23 cellular contexts compared by ENCODE assay signal in the genomic region with DNA sequence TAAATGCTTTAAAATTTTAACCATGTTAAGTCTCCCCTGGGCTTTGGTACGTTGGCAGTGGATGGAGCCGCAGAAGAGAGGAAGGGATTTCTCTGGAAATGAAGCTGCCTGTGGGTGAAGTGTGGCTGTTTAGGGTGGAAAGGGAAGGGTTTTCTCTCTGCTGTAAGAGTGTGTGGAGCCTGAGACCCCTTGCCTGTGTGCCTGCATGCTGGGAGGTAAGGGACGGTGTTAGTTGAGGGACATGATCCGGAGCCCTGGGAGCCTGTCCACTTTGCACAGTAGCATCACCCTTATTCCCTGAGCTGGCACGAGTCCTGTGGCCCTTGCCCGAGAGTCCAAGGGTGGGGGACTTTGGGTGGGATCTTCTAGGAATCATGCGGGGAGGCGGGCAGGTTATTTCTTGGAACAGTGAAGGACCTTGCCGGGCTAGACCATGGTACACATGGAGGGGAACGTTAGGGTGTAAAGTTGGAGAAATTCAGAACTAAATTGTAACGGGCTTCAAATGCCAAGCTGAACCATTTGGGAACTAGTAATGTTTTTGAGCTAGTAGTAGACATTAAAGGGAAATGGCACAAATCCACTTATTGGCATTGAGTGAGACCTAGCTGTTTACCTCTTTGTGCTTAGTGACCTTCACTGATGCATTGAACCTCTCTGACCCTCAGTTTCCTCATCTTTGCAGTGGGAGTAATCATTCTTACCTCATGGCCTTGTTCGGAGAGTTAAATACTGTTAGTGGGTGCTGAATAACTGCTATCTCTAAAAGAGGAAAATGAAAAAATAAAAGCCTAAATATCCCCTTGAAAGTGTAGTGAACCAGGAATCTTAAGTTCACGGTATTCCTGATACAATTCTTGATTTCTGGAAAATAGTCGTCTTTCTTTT. TPM values are rescaled to one million over a fixed set of nuclear protein-coding genes. Genes with fewer than 3 reads are reported as not detected.
DNase-seq lines count a peak whose midpoint lies in the region; ATAC-seq, FAIRE-seq and TF ChIP-seq lines count a peak whose summit lies in the region.
"Had no signal": no experiment of that assay in that cellular context is flagged by ENCODE, and none has a peak within 500 bp of the region (broad histone marks: within the 10 kb centered on the region; RNA-seq: fewer than 3 reads in every experiment).

No MANE protein-coding gene starts in this region.

- H3K4me1 ChIP-seq in DND-41 (ENCODE audit: insufficient read depth, low read length) (peaks cover 77% of the 10 kb centered on the region), OCI-LY1 (ENCODE audit: insufficient read depth, low read length, severe bottlenecking) (peaks cover 47% of the 10 kb centered on the region), esophagus muscularis mucosa (peaks cover 32 to 87% (median 79%) of the 10 kb centered on the region in 4 donors), gastrocnemius medialis (peaks cover 77 to 80% of the 10 kb centered on the region in 2 donors), small intestine (ENCODE audit: control insufficient read depth in 2 of 2, insufficient read depth in 1 of 2, low read depth in 1 of 2, low read length in 1 of 2) (peaks cover 1 to 15% of the 10 kb centered on the region in 2 donors)

- in situ Hi-C loops in gastrocnemius medialis (cut with MboI; ENCODE audit: low sequenced_read_pairs in 4 of 4), result loop anchor here in 3 of 4 donors (5.0 to 10.0 kb wide), 3 partner anchors 132 to 223 kb away; no protein-coding TSS in a partner anchor

- peaks cover 88% of the 10 kb centered on the region for H3K79me2 ChIP-seq in DND-41 (ENCODE audit: insufficient read depth, low read length)
- peaks cover 71% of the 10 kb centered on the region for H3K79me2 ChIP-seq in OCI-LY1 (ENCODE audit: insufficient read depth, low read length)

- H3K27ac ChIP-seq in DND-41 (ENCODE audit: low read length) (peak overlapping the region; percentile 92), OCI-LY1 (ENCODE audit: low read depth, low read length, poor library complexity, severe bottlenecking) (no peak overlapping the region), esophagus muscularis mucosa (replicated peaks in 1 of 4) (no peak overlapping the region), gastrocnemius medialis (peak overlapping the region; percentile 95 to 97 (median 97)), small intestine (ENCODE audit: low read depth in 1 of 2, low read length in 1 of 2) (no peak overlapping the region)
- H3K27ac ChIP-seq: Peyer's patch, SK-N-MC, transverse colon had no signal

- no peak for ATAC-seq in DND-41 (ENCODE audit: insufficient read depth, low read depth)
- ATAC-seq in gastrocnemius medialis, result no peak
- ATAC-seq in HG03196 (IDR thresholded peaks at IDR 0.05; ENCODE audit: unreplicated experiment), result no peak
- ATAC-seq in GM21515 (IDR thresholded peaks at IDR 0.05; ENCODE audit: unreplicated experiment), result no peak
- ATAC-seq: activated CD4-positive, CD25-positive, alpha-beta regulatory T cell treated with anti-CD3 and anti-CD28 coated beads, Interleukin-2, amount 50 U/mL, for 24 hours; left ventricle myocardium superior; mucosa of descending colon had no signal

- H3K4me3 ChIP-seq in DND-41 (ENCODE audit: low read depth in 1 of 2, low read length in 2 of 2), result peak overlapping the region; percentile 72 to 79; a peak in 3 of 4 replicates
- H3K4me3 ChIP-seq in OCI-LY1 (ENCODE audit: low read depth, low read length, poor library complexity, severe bottlenecking), result peak overlapping the region; percentile 88
- peak overlapping the region; percentile 1 to 95 (median 56) for H3K4me3 ChIP-seq in esophagus muscularis mucosa
- H3K4me3 ChIP-seq in gastrocnemius medialis, result no peak overlapping the region
- H3K4me3 ChIP-seq in small intestine (ENCODE audit: low read depth in 1 of 2, low read length in 2 of 2), result no peak overlapping the region
- H3K4me3 ChIP-seq: mucosa of descending colon, Peyer's patch, SK-N-MC, transverse colon had no signal

- H3K36me3 ChIP-seq in DND-41 (ENCODE audit: insufficient read depth, low read length) (peaks cover 51% of the 10 kb centered on the region), OCI-LY1 (ENCODE audit: insufficient read depth, low read length) (no peaks in the 10 kb centered on the region), esophagus muscularis mucosa (no peaks in the 10 kb centered on the region), gastrocnemius medialis (no peaks in the 10 kb centered on the region), small intestine (ENCODE audit: control insufficient read depth in 2 of 2, insufficient read depth in 2 of 2, low read length in 2 of 2) (no peaks in the 10 kb centered on the region)
- H3K36me3 ChIP-seq: esophagus squamous epithelium, Peyer's patch, transverse colon had no signal

- peaks cover 80% of the 10 kb centered on the region for H4K20me1 ChIP-seq in DND-41 (ENCODE audit: insufficient read depth, low read length)
- H4K20me1 ChIP-seq in OCI-LY1 (ENCODE audit: insufficient read depth, low read length), result no peaks in the 10 kb centered on the region

- no peak for FAIRE-seq in small intestine (lab: Jason Lieb, UNC)

- H3K9ac ChIP-seq in DND-41 (ENCODE audit: low read depth, low read length) (peak overlapping the region; percentile 93), OCI-LY1 (ENCODE audit: low read length) (0 out of 2 replicates have a peak overlapping the region, but pooled peaks have one; percentile 95)

- 95% methylated on average over 10 of the region's 14 CpGs for WGBS in esophagus muscularis mucosa
- 88 to 92% (median 90%) methylated on average over 14 of the region's 14 CpGs for WGBS in small intestine, 3 donors

- intact Hi-C loops in esophagus muscularis mucosa (cut with DNase I) (no loop called here), gastrocnemius medialis (cut with DNase I; ENCODE audit: low total_unique reads) (loop anchor here (5.0 kb wide), 1 partner anchor 408 kb away; no protein-coding TSS in a partner anchor)

- TF ChIP-seq EP300 in esophagus muscularis mucosa (IDR thresholded peaks at IDR 0.05), result no peak

- TF ChIP-seq POLR2A in esophagus muscularis mucosa (IDR thresholded peaks at IDR 0.05; ENCODE audit: low read depth) (no peak), gastrocnemius medialis (IDR thresholded peaks at IDR 0.05) (no peak)

- H3K9me3 ChIP-seq in DND-41 (ENCODE audit: insufficient read depth, low read length, severe bottlenecking), result no peaks in the 10 kb centered on the region
- no peaks in the 10 kb centered on the region for H3K9me3 ChIP-seq in OCI-LY1 (ENCODE audit: low read length)
- H3K9me3 ChIP-seq in esophagus muscularis mucosa, result no peaks in the 10 kb centered on the region
- no peaks in the 10 kb centered on the region for H3K9me3 ChIP-seq in gastrocnemius medialis
- H3K9me3 ChIP-seq in small intestine (ENCODE audit: control insufficient read depth, low read depth), result no peaks in the 10 kb centered on the region
- H3K9me3 ChIP-seq: esophagus squamous epithelium, mucosa of descending colon, Peyer's patch, transverse colon had no signal

- TF ChIP-seq CTCF in DND-41 (IDR thresholded peaks at IDR 0.05; ENCODE audit: borderline replicate concordance, extremely low read depth, low read length, poor library complexity, severe bottlenecking), result no peak
- no peak for TF ChIP-seq CTCF in OCI-LY1 (IDR thresholded peaks at IDR 0.05; ENCODE audit: low read length)
- no peak for TF ChIP-seq CTCF in esophagus muscularis mucosa (IDR thresholded peaks at IDR 0.05)
- no peak for TF ChIP-seq CTCF in gastrocnemius medialis (IDR thresholded peaks at IDR 0.05 in 4 of 5, conservative IDR thresholded peaks at IDR 0.05 in 1 of 5)

- H3K4me2 ChIP-seq in DND-41 (ENCODE audit: insufficient read depth, low read length), result peak overlapping the region; percentile 84
- H3K4me2 ChIP-seq in OCI-LY1 (ENCODE audit: low read length), result peak overlapping the region; percentile 84

- no peak for DNase-seq in DND-41
- no peak for DNase-seq in esophagus muscularis mucosa (ENCODE audit: extremely low spot score)
- DNase-seq in gastrocnemius medialis, result no peak
- no peak for DNase-seq in small intestine
- DNase-seq: effector CD8-positive, alpha-beta T cell; esophagus squamous epithelium; glutamatergic neuron; GOT3; left ventricle myocardium superior; mucosa of descending colon; NCI-H146; NCI-H2171 treated with DMSO at 0.1 percent for 48 hours; NCI-H748 treated with DMSO at 0.1 percent for 48 hours; retina; stimulated activated naive CD4-positive, alpha-beta T cell; T1000; transverse colon had no signal

- no peaks in the 10 kb centered on the region for H3F3A ChIP-seq in OCI-LY1 (ENCODE audit: insufficient read depth, low read length)

- H2AFZ ChIP-seq in DND-41 (ENCODE audit: low read depth, low read length), result no peak overlapping the region
- H2AFZ ChIP-seq in OCI-LY1 (ENCODE audit: low read length), result no peak overlapping the region

- H3K27me3 ChIP-seq in DND-41 (ENCODE audit: insufficient read depth, low read length, poor library complexity) (no peaks in the 10 kb centered on the region), OCI-LY1 (ENCODE audit: insufficient read depth, low read length) (no peaks in the 10 kb centered on the region), esophagus muscularis mucosa (no peaks in the 10 kb centered on the region), gastrocnemius medialis (no peaks in the 10 kb centered on the region), small intestine (ENCODE audit: control insufficient read depth in 2 of 2, insufficient read depth in 2 of 2, low read length in 2 of 2) (no peaks in the 10 kb centered on the region)
- H3K27me3 ChIP-seq: esophagus squamous epithelium, Peyer's patch, transverse colon had no signal

- H3K9me2 ChIP-seq in OCI-LY1 (ENCODE audit: low read depth, low read length), result no peaks in the 10 kb centered on the region

RNA-seq across cellular contexts. Expression of gene GALNT2, which starts 3.5 kb away (rescaled TPM):
- 100 to 1,000 TPM in 3 of 4 donors, 10 to 100 TPM in 1; 89.6 to 145 (median 129) TPM for total RNA-seq in esophagus muscularis mucosa
- total RNA-seq in gastrocnemius medialis, result 100 to 1,000 TPM in 1 of 4 donors, 10 to 100 TPM in 3; 73.7 to 106 (median 78.3) TPM
- polyA plus RNA-seq in small intestine, result 10 to 100 TPM; 10.8 to 33.9 (median 12.7) TPM

Comparison
In these comparisons a context has a peak if more than half of its experiments do, and no peak if none do; other contexts are left out.
1. H3K27ac ChIP-seq: peak in DND-41 (single experiment) and gastrocnemius medialis (4 of 4); none in OCI-LY1 (single experiment), esophagus muscularis mucosa (0 of 4) and small intestine (0 of 2).
2. H3K4me3 ChIP-seq: peak in DND-41 (2 of 2), OCI-LY1 (single experiment) and esophagus muscularis mucosa (4 of 4); none in gastrocnemius medialis (0 of 4) and small intestine (0 of 2).